26 cellular contexts compared by ENCODE assay signal in the genomic region with DNA sequence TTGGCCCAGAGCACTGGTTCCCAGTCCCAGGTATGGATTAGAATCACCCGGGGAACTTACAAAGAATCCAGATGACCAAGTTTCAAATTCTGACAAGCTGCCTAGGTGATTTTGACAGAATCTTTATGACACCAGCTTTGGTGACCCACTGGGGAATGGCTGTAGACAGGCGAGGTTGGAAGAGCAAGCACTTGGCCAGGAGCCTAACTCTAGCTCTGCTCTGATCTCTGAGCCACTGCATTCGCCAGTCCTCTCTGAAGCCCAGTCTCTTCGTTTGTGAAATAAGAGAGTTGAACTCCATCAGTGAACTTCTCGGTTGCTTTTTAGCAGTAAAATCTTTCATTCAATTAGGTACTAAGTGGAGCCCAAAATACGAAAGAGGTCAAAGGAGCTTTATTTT.
"Had no signal": no experiment of that assay in that cellular context is flagged by ENCODE, and none has a peak within 500 bp of the region (broad histone marks: within the 10 kb centered on the region; RNA-seq: fewer than 3 reads in every experiment).

No MANE protein-coding gene starts in this region.

- H3K4me3 Mint-ChIP-seq: effector memory CD8-positive, alpha-beta T cell; immature natural killer cell; naive thymus-derived CD8-positive, alpha-beta T cell; neural progenitor cell; stimulated activated naive B cell treated with anti-CD40 and anti-IgM and Interleukin-4, amounts not matched to agents 10 μg/mL and 1 μg/mL and 100 μg/mL, for 72 hours; stimulated activated naive CD8-positive, alpha-beta T cell treated with anti-CD3 and anti-CD28 coated beads, Interleukin-15, Interleukin-2, amounts not matched to agents 100 ng/mL and 50 ng/mL, for 24 hours had no signal

- H3K9me3 ChIP-seq: esophagus squamous epithelium, left lung, lower lobe of right lung, psoas muscle, thoracic aorta, tibial nerve, upper lobe of left lung had no signal

- DNase-seq: cerebellar nuclear complex; cortex of kidney; effector memory CD8-positive, alpha-beta T cell; erythroblast; esophagus squamous epithelium; foreskin melanocyte; glutamatergic neuron; hypothalamus; immature natural killer cell; islet precursor cell; psoas muscle; stimulated activated CD4-positive, alpha-beta T cell treated with anti-CD3 and anti-CD28 coated beads, Interleukin-15, amount 100 ng/mL, for 24 hours; stimulated activated CD4-positive, alpha-beta T cell treated with anti-CD3 and anti-CD28 coated beads, Interleukin-2, amount 100 ng/mL, for 48 hours; stimulated activated naive B cell treated with anti-CD40 and anti-IgM and Interleukin-4, amounts not matched to agents 10 μg/mL and 1 μg/mL and 100 μg/mL, for 72 hours; upper lobe of left lung had no signal

- H3K9ac ChIP-seq: neural progenitor cell had no signal

- H3K4me2 ChIP-seq: neural progenitor cell had no signal

- H2AFZ ChIP-seq: neural progenitor cell had no signal

- H3K27me3 ChIP-seq: esophagus squamous epithelium, left lung, neural progenitor cell, tibial nerve, upper lobe of left lung had no signal

- H3K27ac ChIP-seq: esophagus squamous epithelium, left lung, lower lobe of right lung, neural progenitor cell, psoas muscle, skin epidermis, thoracic aorta, tibial nerve, upper lobe of left lung had no signal

- H3K36me3 ChIP-seq: esophagus squamous epithelium, left lung, lower lobe of right lung, neural progenitor cell, thoracic aorta, tibial nerve, upper lobe of left lung had no signal

- ATAC-seq: effector memory CD8-positive, alpha-beta T cell; left lung; lower lobe of right lung; naive thymus-derived CD8-positive, alpha-beta T cell; psoas muscle; right cardiac atrium; stimulated activated naive B cell treated with anti-CD40 and anti-IgM and Interleukin-4, amounts not matched to agents 10 μg/mL and 1 μg/mL and 100 μg/mL, for 72 hours had no signal

- H3K27ac Mint-ChIP-seq: effector memory CD8-positive, alpha-beta T cell; immature natural killer cell; stimulated activated naive B cell treated with anti-CD40 and anti-IgM and Interleukin-4, amounts not matched to agents 10 μg/mL and 1 μg/mL and 100 μg/mL, for 72 hours; stimulated activated naive CD8-positive, alpha-beta T cell treated with anti-CD3 and anti-CD28 coated beads, Interleukin-15, Interleukin-2, amounts not matched to agents 100 ng/mL and 50 ng/mL, for 24 hours had no signal

- H3K9me3 Mint-ChIP-seq: effector memory CD8-positive, alpha-beta T cell; immature natural killer cell; naive thymus-derived CD8-positive, alpha-beta T cell; neural progenitor cell; stimulated activated naive B cell treated with anti-CD40 and anti-IgM and Interleukin-4, amounts not matched to agents 10 μg/mL and 1 μg/mL and 100 μg/mL, for 72 hours; stimulated activated naive CD8-positive, alpha-beta T cell treated with anti-CD3 and anti-CD28 coated beads, Interleukin-15, Interleukin-2, amounts not matched to agents 100 ng/mL and 50 ng/mL, for 24 hours had no signal

- FAIRE-seq: endometrium, urothelium cell line had no signal

- H3K36me3 Mint-ChIP-seq: immature natural killer cell; naive thymus-derived CD8-positive, alpha-beta T cell; neural progenitor cell; stimulated activated naive B cell treated with anti-CD40 and anti-IgM and Interleukin-4, amounts not matched to agents 10 μg/mL and 1 μg/mL and 100 μg/mL, for 72 hours had no signal

- H3K4me3 ChIP-seq: esophagus squamous epithelium, left lung, lower lobe of right lung, neural progenitor cell, psoas muscle, skin epidermis, thoracic aorta, tibial nerve, upper lobe of left lung had no signal

- H3K27me3 Mint-ChIP-seq: effector memory CD8-positive, alpha-beta T cell; naive thymus-derived CD8-positive, alpha-beta T cell; stimulated activated naive B cell treated with anti-CD40 and anti-IgM and Interleukin-4, amounts not matched to agents 10 μg/mL and 1 μg/mL and 100 μg/mL, for 72 hours; stimulated activated naive CD8-positive, alpha-beta T cell treated with anti-CD3 and anti-CD28 coated beads, Interleukin-15, Interleukin-2, amounts not matched to agents 100 ng/mL and 50 ng/mL, for 24 hours had no signal
